In genomic region chr7:108246227-108246837, GRCh38 we compare ENCODE assay signal across 8 cellular contexts.
DNase-seq lines count a peak whose midpoint lies in the region; ATAC-seq, FAIRE-seq and TF ChIP-seq lines count a peak whose summit lies in the region.

No MANE protein-coding gene starts in this region.

- TF ChIP-seq CTCF in Peyer's patch (IDR thresholded peaks at IDR 0.05) (peak in 2 of 6 experiments; percentile 30 to 37), lower leg skin (IDR thresholded peaks at IDR 0.05) (peak in 1 of 3 donors; percentile 39)

- intact Hi-C loops in lower leg skin (cut with DNase I; ENCODE audit: low total_unique reads): no loop called here

- FAIRE-seq in small intestine (lab: Jason Lieb, UNC): no peak

- no peaks in the 10 kb centered on the region for H3K36me3 ChIP-seq in Peyer's patch
- no peaks in the 10 kb centered on the region for H3K36me3 ChIP-seq in small intestine (ENCODE audit: control insufficient read depth in 2 of 2, insufficient read depth in 2 of 2, low read length in 2 of 2)

- H3K27ac ChIP-seq in Peyer's patch (no peak overlapping the region), small intestine (ENCODE audit: low read depth in 1 of 2, low read length in 1 of 2) (no peak overlapping the region)

- H3K9me3 ChIP-seq in Peyer's patch (no peaks in the 10 kb centered on the region), small intestine (ENCODE audit: control insufficient read depth, low read depth) (no peaks in the 10 kb centered on the region)

- no peaks in the 10 kb centered on the region for H3K27me3 ChIP-seq in Peyer's patch
- no peaks in the 10 kb centered on the region for H3K27me3 ChIP-seq in small intestine (ENCODE audit: control insufficient read depth in 2 of 2, insufficient read depth in 2 of 2, low read length in 2 of 2)

- DNase-seq in Peyer's patch (peak in 2 of 3 donors; percentile 46 to 63), fibroblast of peridontal ligament (ENCODE audit: extremely low read depth) (peak; percentile 96), small intestine (peak; percentile 80), KG1 (lab: John Stamatoyannopoulos, UW) (no peak), lower leg skin (ENCODE audit: low spot score in 2 of 2) (no peak)
- no peak for DNase-seq in effector CD4-positive, alpha-beta T cell

- H3K4me1 ChIP-seq in Peyer's patch: no peaks in the 10 kb centered on the region
- H3K4me1 ChIP-seq in small intestine (ENCODE audit: control insufficient read depth in 2 of 2, insufficient read depth in 1 of 2, low read depth in 1 of 2, low read length in 1 of 2): no peaks in the 10 kb centered on the region

- ATAC-seq in GM18519 (IDR thresholded peaks at IDR 0.05; ENCODE audit: low FRiP score, unreplicated experiment) (peak; percentile 66), HG02938 (IDR thresholded peaks at IDR 0.05; ENCODE audit: unreplicated experiment) (peak; percentile 82)

- 16 to 32% (median 23%) methylated on average over 1 of the region's 1 CpG for WGBS in small intestine, 3 donors
- 57 to 67% methylated on average over 1 of the region's 1 CpG for WGBS in lower leg skin, 2 donors

- H3K4me3 ChIP-seq in Peyer's patch (no peak overlapping the region), small intestine (ENCODE audit: low read depth in 1 of 2, low read length in 2 of 2) (no peak overlapping the region), lower leg skin (ENCODE audit: low read depth, poor library complexity, severe bottlenecking) (no peak overlapping the region)

- TF ChIP-seq POLR2A in Peyer's patch (IDR thresholded peaks at IDR 0.05) (no peak), lower leg skin (IDR thresholded peaks at IDR 0.05) (no peak)

Comparison
In these comparisons a context has a peak if more than half of its experiments do, and no peak if none do; other contexts are left out.
1. DNase-seq: peak in Peyer's patch (2 of 3), fibroblast of peridontal ligament (single experiment) and small intestine (single experiment); none in effector CD4-positive, alpha-beta T cell (single experiment), KG1 (single experiment) and lower leg skin (0 of 2).